In the genomic region with DNA sequence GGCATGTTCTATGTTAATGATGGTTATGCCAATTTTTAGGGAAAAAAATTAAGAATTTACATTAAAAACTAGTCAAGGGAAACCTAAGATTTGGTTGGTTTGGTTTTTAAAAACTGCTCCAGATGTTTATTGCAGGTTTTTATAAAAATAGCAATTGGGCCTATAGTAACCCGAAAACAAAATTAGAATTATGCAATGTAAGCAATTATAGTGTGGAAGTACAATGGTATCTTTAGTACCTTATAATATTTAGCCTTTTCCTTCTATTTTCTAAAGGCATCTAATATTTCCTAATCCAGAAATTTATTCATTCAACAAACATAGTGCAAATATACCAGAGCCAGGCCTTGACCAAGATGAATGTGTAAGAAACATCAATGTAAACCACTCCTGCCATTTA, we compare ENCODE assay signal across 2 cellular contexts.
TF ChIP-seq lines count a peak whose summit lies in the region.

No MANE protein-coding gene starts in this region.

TF ChIP-seq in A549, 52 proteins besides CTCF, POLR2A, EP300 and RAD21:
- TF ChIP-seq POLR2AphosphoS2 (conservative IDR thresholded peaks at IDR 0.05; ENCODE audit: low read length) (no peak), MAFK (IDR thresholded peaks at IDR 0.05; ENCODE audit: partially characterized antibody) (peak; percentile 88)

TF ChIP-seq in H1, 55 proteins besides CTCF, POLR2A, EP300 and RAD21 (continued from another document):
- peak; percentile 36; the same call in 1 of the 2 replicates for TF ChIP-seq MAFK (IDR thresholded peaks at IDR 0.05; ENCODE audit: low read depth, low read length)
